ENCODE assay signal across 1 cellular context in the genomic region with DNA sequence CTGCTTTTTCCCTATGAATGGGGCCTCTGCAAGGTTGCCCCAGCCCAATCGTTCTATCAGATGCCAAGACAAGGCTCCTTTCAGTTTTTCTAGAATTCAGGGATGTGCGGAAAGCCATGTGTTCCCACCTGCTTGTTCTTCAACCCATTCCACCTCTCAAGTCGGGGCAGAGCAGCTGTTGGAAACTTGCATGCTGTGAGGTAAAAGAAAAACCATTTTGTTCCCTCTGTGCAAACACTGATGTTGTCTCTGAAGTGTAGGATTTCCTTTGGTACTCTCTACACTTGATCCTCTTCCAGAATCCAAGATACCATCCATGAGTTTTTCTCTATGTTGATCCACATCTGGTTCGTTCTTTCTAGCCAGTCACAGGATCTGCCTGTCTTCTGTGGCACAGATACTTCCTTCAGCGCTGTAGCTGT.
TF ChIP-seq lines count a peak whose summit lies in the region.

No MANE protein-coding gene starts in this region.

TF ChIP-seq in GM12878, 131 proteins besides CTCF, POLR2A, EP300 and RAD21 (continued from another document):
- no peak for TF ChIP-seq SREBF1 (IDR thresholded peaks at IDR 0.05; ENCODE audit: low read length)
